In the genomic region with DNA sequence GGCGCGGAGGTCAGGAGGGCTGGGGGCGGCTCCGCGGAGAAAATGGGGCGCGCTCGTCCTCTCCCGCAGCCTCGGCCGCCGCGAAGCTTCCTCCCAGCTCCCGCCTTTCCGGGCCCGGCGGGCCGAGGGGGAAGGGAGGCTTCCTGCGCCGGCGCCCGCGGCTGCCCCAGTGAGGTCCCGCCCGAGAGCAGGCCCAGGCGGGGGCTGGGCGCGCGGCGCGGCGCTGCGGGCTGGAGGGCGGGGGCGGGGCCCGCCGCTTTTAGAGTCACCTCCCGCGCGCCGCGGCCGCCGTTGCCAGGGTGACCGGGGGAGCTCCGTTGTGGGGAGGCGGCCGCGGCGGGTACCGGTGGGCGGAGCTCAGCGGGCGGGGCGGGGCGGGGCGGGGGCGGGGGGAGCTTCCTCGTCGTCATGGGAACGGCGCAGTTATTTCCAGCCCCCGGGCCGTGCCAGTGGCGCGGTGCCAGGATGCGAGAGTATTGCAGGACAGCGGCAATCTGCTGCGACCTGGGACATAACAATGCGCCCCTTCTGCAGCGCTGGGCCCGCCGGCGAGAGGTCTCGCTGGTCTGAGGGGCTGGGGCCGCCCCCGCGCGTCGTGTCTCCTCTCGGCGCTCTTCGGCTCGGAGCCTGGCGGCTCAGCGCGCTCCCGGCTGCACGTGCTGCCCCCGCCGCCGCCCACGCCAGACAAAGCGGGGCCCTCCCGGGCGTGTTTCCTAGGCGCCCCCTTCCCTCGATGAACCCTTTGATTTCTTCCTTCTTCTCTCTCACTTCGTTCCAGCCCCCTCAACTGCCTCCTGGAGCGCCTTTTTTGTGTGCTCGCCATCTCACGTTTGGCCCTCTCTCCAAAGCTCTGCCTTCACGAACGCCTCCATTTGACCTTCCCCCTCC, we compare ENCODE assay signal across 8 cellular contexts. TPM values are rescaled to one million over a fixed set of nuclear protein-coding genes. Genes with fewer than 3 reads are reported as not detected.
DNase-seq lines count a peak whose midpoint lies in the region; ATAC-seq and TF ChIP-seq lines count a peak whose summit lies in the region.

No MANE protein-coding gene starts in this region.

- no peak for TF ChIP-seq CTCF in AG09319 (IDR thresholded peaks at IDR 0.05; ENCODE audit: low read depth, low read length)
- no peak for TF ChIP-seq CTCF in choroid plexus epithelial cell (conservative IDR thresholded peaks at IDR 0.05; ENCODE audit: low read depth, low read length)

- H3K27me3 ChIP-seq in layer of hippocampus (ENCODE audit: control insufficient read depth, insufficient read depth, low read length) = no peaks in the 10 kb centered on the region

- H3K27me3 Mint-ChIP-seq in activated CD4-positive, alpha-beta T cell treated with anti-CD3 and anti-CD28 coated beads for 36 hours = peaks cover 15% of the 10 kb centered on the region

- peak overlapping the region; percentile 87 for H3K27ac ChIP-seq in layer of hippocampus (ENCODE audit: low read depth, low read length)

- POLR2A ChIA-PET in activated CD4-positive, alpha-beta T cell treated with anti-CD3 and anti-CD28 coated beads for 36 hours (lab: Charles Lee) = interaction anchor here (0.6 to 2.8 kb wide), 7 partner anchors 13 to 55 kb away, joined by 3 to 29 read pairs (median 4); a partner anchor contains a TSS

- DNase-seq in AG09319 (ENCODE audit: extremely low read depth, low read depth) (peak; percentile 76), NCI-H446 treated with DMSO at 0.1 percent for 48 hours (lab: John Stamatoyannopoulos, UW) (peak; percentile 92), choroid plexus epithelial cell (ENCODE audit: low read depth) (peak; percentile 90)
- DNase-seq in activated CD4-positive, alpha-beta T cell treated with anti-CD3 and anti-CD28 coated beads for 36 hours = peak; percentile 95
- peak; percentile 84 to 90 (median 87) for DNase-seq in stimulated activated CD4-positive, alpha-beta T cell treated with anti-CD3 and anti-CD28 coated beads, Interleukin-1b, Interleukin-23, amount 100 ng/mL, for 24 hours (ENCODE audit: low read depth in 4 of 4, low spot score in 1 of 4)

- peak; percentile 67 for ATAC-seq in GM19043 (IDR thresholded peaks at IDR 0.05; ENCODE audit: low read depth, unreplicated experiment)
- ATAC-seq in HG03342 (IDR thresholded peaks at IDR 0.05; ENCODE audit: unreplicated experiment) = peak; percentile 75
- peak; percentile 83 for ATAC-seq in activated CD4-positive, alpha-beta T cell treated with anti-CD3 and anti-CD28 coated beads for 36 hours

- H3K9me3 Mint-ChIP-seq in activated CD4-positive, alpha-beta T cell treated with anti-CD3 and anti-CD28 coated beads for 36 hours (ENCODE audit: low read depth) = no peaks in the 10 kb centered on the region

- H3K4me1 Mint-ChIP-seq in activated CD4-positive, alpha-beta T cell treated with anti-CD3 and anti-CD28 coated beads for 36 hours = peaks cover 59% of the 10 kb centered on the region

- H3K4me3 Mint-ChIP-seq in activated CD4-positive, alpha-beta T cell treated with anti-CD3 and anti-CD28 coated beads for 36 hours = peak overlapping the region; percentile 72

- CTCF ChIA-PET in activated CD4-positive, alpha-beta T cell treated with anti-CD3 and anti-CD28 coated beads for 36 hours (lab: Charles Lee) = interaction anchor here (0.6 to 14.2 kb wide), 10 partner anchors 13 to 1873 kb away, joined by 3 to 156 read pairs (median 3); no protein-coding TSS in a partner anchor

- peak overlapping the region; percentile 67 for H3K4me3 ChIP-seq in choroid plexus epithelial cell (ENCODE audit: low read depth, low read length)

- intact Hi-C loops in activated CD4-positive, alpha-beta T cell treated with anti-CD3 and anti-CD28 coated beads for 36 hours (cut with DNase I, micrococcal nuclease) = loop anchor here (1.0 to 10.0 kb wide), 7 partner anchors 15 to 1221 kb away; a partner anchor contains a TSS

- peak overlapping the region; percentile 55 for H3K27ac Mint-ChIP-seq in activated CD4-positive, alpha-beta T cell treated with anti-CD3 and anti-CD28 coated beads for 36 hours

- no peaks in the 10 kb centered on the region for H3K36me3 Mint-ChIP-seq in activated CD4-positive, alpha-beta T cell treated with anti-CD3 and anti-CD28 coated beads for 36 hours (ENCODE audit: low read depth)

RNA-seq across cellular contexts. Expression of a gene that starts 16.9 kb away (rescaled TPM):
- 10 to 100 TPM; 16.3 to 24.3 TPM for total RNA-seq in activated CD4-positive, alpha-beta T cell treated with anti-CD3 and anti-CD28 coated beads for 36 hours

Comparison
In these comparisons a context has a peak if more than half of its experiments do, and no peak if none do; other contexts are left out.
1. Peak in every context shown above with its lines: DNase-seq, ATAC-seq, H3K4me3 ChIP-seq and H3K27ac ChIP-seq.